Comparison of ENCODE assay signal across 24 cellular contexts in the genomic region with DNA sequence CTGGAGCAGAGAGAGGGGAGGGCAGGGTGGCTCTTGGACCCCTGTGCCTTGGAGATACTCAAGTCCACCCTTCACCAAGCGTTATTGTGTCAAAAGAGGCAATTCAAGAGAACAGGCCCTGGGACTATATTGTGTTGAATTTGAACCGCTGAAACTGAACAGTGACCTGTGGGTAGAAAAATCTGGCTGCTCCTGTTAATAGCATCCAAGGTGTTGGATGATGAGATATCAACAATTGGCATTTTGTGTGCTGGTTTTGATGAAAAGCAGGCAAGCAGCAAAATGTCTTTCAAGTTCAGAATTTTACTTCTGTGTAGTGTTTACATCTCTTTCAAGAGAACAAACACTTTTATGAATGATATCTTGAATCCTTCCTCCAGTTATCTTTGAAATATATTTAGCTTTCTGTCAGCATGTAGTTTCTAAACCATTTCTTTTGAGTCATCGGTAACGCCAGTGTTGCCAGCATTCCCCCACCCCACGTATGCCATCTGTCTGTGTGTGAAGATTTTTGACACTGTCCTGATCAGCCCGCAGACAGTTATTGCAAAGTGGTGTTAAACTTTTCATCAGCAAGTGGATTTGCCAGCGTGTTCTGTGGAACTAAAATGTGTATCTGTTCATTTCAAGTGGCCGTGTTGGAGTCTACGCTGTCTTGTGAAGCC. TPM values are rescaled to one million over a fixed set of nuclear protein-coding genes. Genes with fewer than 3 reads are reported as not detected.
DNase-seq lines count a peak whose midpoint lies in the region; ATAC-seq and TF ChIP-seq lines count a peak whose summit lies in the region.
"Had no signal": no experiment of that assay in that cellular context is flagged by ENCODE, and none has a peak within 500 bp of the region (broad histone marks: within the 10 kb centered on the region; RNA-seq: fewer than 3 reads in every experiment).

No MANE protein-coding gene starts in this region.

- no peak overlapping the region for H3K4me3 Mint-ChIP-seq in activated T-cell treated with anti-CD3 and anti-CD28 coated beads, Interleukin-2, amount 50 U/mL, for 72 hours
- H3K4me3 Mint-ChIP-seq: CD8-positive, alpha-beta T cell; HFFc6 had no signal

- no peaks in the 10 kb centered on the region for H3K9me3 ChIP-seq in Karpas-422 (ENCODE audit: low read length)
- H3K9me3 ChIP-seq in left ventricle myocardium inferior (replicated peaks), result no peaks in the 10 kb centered on the region
- no peaks in the 10 kb centered on the region for H3K9me3 ChIP-seq in muscle layer of colon (ENCODE audit: low read length)
- no peaks in the 10 kb centered on the region for H3K9me3 ChIP-seq in gastrocnemius medialis
- H3K9me3 ChIP-seq: A549; BLaER1 treated with 17β-estradiol and CSF1 and Interleukin-3, amounts not matched to agents 10 nM and 100 nM; MG63; SJCRH30 had no signal

- peaks cover 9% of the 10 kb centered on the region; the same call in 1 of the 2 replicates for H4K20me1 ChIP-seq in Karpas-422 (ENCODE audit: insufficient read depth, low read depth, low read length)

- H3K27me3 ChIP-seq in Karpas-422 (ENCODE audit: low read length), result no peaks in the 10 kb centered on the region
- H3K27me3 ChIP-seq in left ventricle myocardium inferior (ENCODE audit: low read depth), result no peaks in the 10 kb centered on the region
- H3K27me3 ChIP-seq in muscle layer of colon (ENCODE audit: control insufficient read depth in 1 of 2, insufficient read depth in 2 of 2, low read length in 2 of 2), result no peaks in the 10 kb centered on the region
- H3K27me3 ChIP-seq in gastrocnemius medialis, result no peaks in the 10 kb centered on the region
- H3K27me3 ChIP-seq: BLaER1 treated with 17β-estradiol and CSF1 and Interleukin-3, amounts not matched to agents 10 nM and 100 nM; MG63; SJCRH30 had no signal

- H3K4me1 ChIP-seq in Karpas-422 (ENCODE audit: low read length) (peaks cover 55% of the 10 kb centered on the region), left ventricle myocardium inferior (peaks cover 17% of the 10 kb centered on the region), muscle layer of colon (ENCODE audit: insufficient read depth, low read length) (peaks cover 18% of the 10 kb centered on the region), gastrocnemius medialis (no peaks in the 10 kb centered on the region)
- H3K4me1 ChIP-seq: A549, SJCRH30 had no signal

- H3K4me3 ChIP-seq in Karpas-422 (ENCODE audit: low read length), result no peak overlapping the region
- H3K4me3 ChIP-seq in left ventricle myocardium inferior, result no peak overlapping the region
- no peak overlapping the region for H3K4me3 ChIP-seq in muscle layer of colon (ENCODE audit: low read depth in 1 of 2, low read length in 2 of 2)
- no peak overlapping the region for H3K4me3 ChIP-seq in gastrocnemius medialis
- H3K4me3 ChIP-seq: A549; BLaER1 treated with 17β-estradiol and CSF1 and Interleukin-3, amounts not matched to agents 10 nM and 100 nM; MG63; PC-9; SJCRH30 had no signal

- no peaks in the 10 kb centered on the region for H3K9me3 Mint-ChIP-seq in activated T-cell treated with anti-CD3 and anti-CD28 coated beads, Interleukin-2, amount 50 U/mL, for 72 hours
- H3K9me3 Mint-ChIP-seq: CD8-positive, alpha-beta T cell; HFFc6 had no signal

- DNase-seq in Karpas-422 (no peak), left ventricle myocardium inferior (no peak), gastrocnemius medialis (no peak)
- DNase-seq in effector CD4-positive, alpha-beta T cell, result no peak
- no peak for DNase-seq in activated T-cell treated with anti-CD3 and anti-CD28 coated beads, Interleukin-2, amount 50 U/mL, for 72 hours
- DNase-seq: Calu3; CD8-positive, alpha-beta T cell; HFFc6; IMR-90; Kasumi-1; MG63; NCI-H1048; NCI-H1436; NCI-H1930; NCI-H226; NCI-H524 treated with DMSO at 0.1 percent for 48 hours; PC-9; SJCRH30 had no signal

- no peak overlapping the region for H3K27ac Mint-ChIP-seq in activated T-cell treated with anti-CD3 and anti-CD28 coated beads, Interleukin-2, amount 50 U/mL, for 72 hours
- H3K27ac Mint-ChIP-seq: CD8-positive, alpha-beta T cell; HFFc6 had no signal

- no peak overlapping the region for H3K9ac ChIP-seq in Karpas-422 (ENCODE audit: low read length)
- no peak overlapping the region for H3K9ac ChIP-seq in muscle layer of colon (ENCODE audit: low read length)
- H3K9ac ChIP-seq: BLaER1 treated with 17β-estradiol and CSF1 and Interleukin-3, amounts not matched to agents 10 nM and 100 nM had no signal

- H2AFZ ChIP-seq in Karpas-422 (ENCODE audit: low read length), result no peak overlapping the region
- H2AFZ ChIP-seq: PC-9 had no signal

- peak overlapping the region; percentile 29 for H3K27ac ChIP-seq in Karpas-422 (ENCODE audit: low read length)
- H3K27ac ChIP-seq in cingulate gyrus (ENCODE audit: low read depth, low read length), result peak overlapping the region; percentile 7
- peak overlapping the region; percentile 81 for H3K27ac ChIP-seq in left ventricle myocardium inferior (replicated peaks)
- peak overlapping the region; percentile 31 for H3K27ac ChIP-seq in muscle layer of colon (ENCODE audit: low read depth, low read length)
- no peak overlapping the region for H3K27ac ChIP-seq in gastrocnemius medialis
- H3K27ac ChIP-seq: A549; BLaER1 treated with 17β-estradiol and CSF1 and Interleukin-3, amounts not matched to agents 10 nM and 100 nM; PC-9; RWPE1; SJCRH30 had no signal

- H3K4me1 Mint-ChIP-seq in activated T-cell treated with anti-CD3 and anti-CD28 coated beads, Interleukin-2, amount 50 U/mL, for 72 hours (ENCODE audit: low read depth), result no peaks in the 10 kb centered on the region

- no peaks in the 10 kb centered on the region for H3K27me3 Mint-ChIP-seq in activated T-cell treated with anti-CD3 and anti-CD28 coated beads, Interleukin-2, amount 50 U/mL, for 72 hours (ENCODE audit: low read depth)

- H3K36me3 ChIP-seq in Karpas-422 (ENCODE audit: insufficient read depth, low read length), result peaks cover 56% of the 10 kb centered on the region
- H3K36me3 ChIP-seq in left ventricle myocardium inferior, result peaks cover 68% of the 10 kb centered on the region
- H3K36me3 ChIP-seq in muscle layer of colon (ENCODE audit: insufficient read depth, low read length), result peaks cover 58% of the 10 kb centered on the region
- peaks cover 0 to 63% of the 10 kb centered on the region in 2 donors for H3K36me3 ChIP-seq in gastrocnemius medialis
- H3K36me3 ChIP-seq: SJCRH30 had no signal

- no peak for TF ChIP-seq POLR2A in gastrocnemius medialis (IDR thresholded peaks at IDR 0.05)

- intact Hi-C loops in left ventricle myocardium inferior (cut with micrococcal nuclease), result no loop called here
- intact Hi-C loops in gastrocnemius medialis (cut with DNase I; ENCODE audit: low total_unique reads), result no loop called here

- peaks cover 57% of the 10 kb centered on the region for H3K79me2 ChIP-seq in Karpas-422 (ENCODE audit: low read length)

- H3K36me3 Mint-ChIP-seq in activated T-cell treated with anti-CD3 and anti-CD28 coated beads, Interleukin-2, amount 50 U/mL, for 72 hours (ENCODE audit: insufficient read depth in 2 of 2), result peaks cover 3 to 12% of the 10 kb centered on the region in 2 donors

- H3K9me2 ChIP-seq in Karpas-422 (replicated peaks; ENCODE audit: insufficient read depth, low read length), result no peaks in the 10 kb centered on the region

- ATAC-seq in HG03565 (IDR thresholded peaks at IDR 0.05; ENCODE audit: unreplicated experiment) (no peak), gastrocnemius medialis (no peak)
- no peak for ATAC-seq in activated T-cell treated with anti-CD3 and anti-CD28 coated beads, Interleukin-2, amount 50 U/mL, for 72 hours (replicated peaks in 1 of 2)
- ATAC-seq: A549; CD8-positive, alpha-beta T cell had no signal

- TF ChIP-seq CTCF in left ventricle myocardium inferior (IDR thresholded peaks at IDR 0.05; ENCODE audit: borderline replicate concordance) (no peak), gastrocnemius medialis (IDR thresholded peaks at IDR 0.05 in 4 of 5, conservative IDR thresholded peaks at IDR 0.05 in 1 of 5) (no peak)

- in situ Hi-C loops in gastrocnemius medialis (cut with MboI; ENCODE audit: low sequenced_read_pairs in 4 of 4), result no loop called here

- H3K4me2 ChIP-seq in Karpas-422 (ENCODE audit: low read depth, low read length, poor library complexity, severe bottlenecking), result no peak overlapping the region
- H3K4me2 ChIP-seq: A549; BLaER1 treated with 17β-estradiol and CSF1 and Interleukin-3, amounts not matched to agents 10 nM and 100 nM; PC-9 had no signal

RNA-seq across cellular contexts. Expression of a gene that starts 34.8 kb away (rescaled TPM):
- 61.6 and 130 TPM in 2 replicates for total RNA-seq in Karpas-422 (2014; rRNA removed; shearing (Covaris generic); ENCODE audit: low replicate concordance)
- total RNA-seq in left ventricle myocardium inferior (195 TPM), gastrocnemius medialis (100 to 1,000 TPM; 131 to 195 (median 169) TPM)
- total RNA-seq in activated T-cell treated with anti-CD3 and anti-CD28 coated beads, Interleukin-2, amount 50 U/mL, for 72 hours, result 10 to 100 TPM; 36.9 to 40.5 TPM

Comparison
In these comparisons a context has a peak if more than half of its experiments do, and no peak if none do; other contexts are left out.
1. H3K27ac ChIP-seq: peak in Karpas-422 (single experiment), cingulate gyrus (single experiment), left ventricle myocardium inferior (single experiment) and muscle layer of colon (single experiment); none in gastrocnemius medialis (0 of 4).